ENCODE assay signal across 23 cellular contexts in genomic region chr15:70707901-70708300, GRCh38.
"Had no signal": no experiment of that assay in that cellular context is flagged by ENCODE, and none has a peak within 500 bp of the region (broad histone marks: within the 10 kb centered on the region; RNA-seq: fewer than 3 reads in every experiment).

No MANE protein-coding gene starts in this region.

- DNase-seq: colonic mucosa; cortex of kidney; effector CD8-positive, alpha-beta T cell; effector memory CD8-positive, alpha-beta T cell; foreskin keratinocyte; glutamatergic neuron; head of caudate nucleus; heart right ventricle; hippocampal formation; left cardiac atrium; left lung; left ventricle myocardium superior; lower lobe of right lung; mesenchymal stem cell; mucosa of descending colon; naive B cell had no signal

- H3K27ac ChIP-seq: colonic mucosa, esophagus muscularis mucosa, foreskin keratinocyte, heart right ventricle, left lung, lower lobe of right lung had no signal

- H3K27ac Mint-ChIP-seq: dendritic cell treated with granulocyte-macrophage colony-stimulating factor and Interleukin-4, amounts not matched to agents 40 ng/mL and 50 ng/mL, for 4 days; effector memory CD8-positive, alpha-beta T cell; mesothelial cell of epicardium; naive B cell had no signal

- ATAC-seq: effector memory CD8-positive, alpha-beta T cell; foreskin keratinocyte; heart right ventricle; left cardiac atrium; left lung; left ventricle myocardium superior; lower lobe of right lung; mucosa of descending colon had no signal

- H3K27me3 ChIP-seq: colonic mucosa, esophagus muscularis mucosa, foreskin keratinocyte, heart right ventricle had no signal

- FAIRE-seq: endothelial cell of umbilical vein, frontal cortex, islet of Langerhans, keratinocyte had no signal

- H3K4me3 Mint-ChIP-seq: dendritic cell treated with granulocyte-macrophage colony-stimulating factor and Interleukin-4, amounts not matched to agents 40 ng/mL and 50 ng/mL, for 4 days; effector memory CD8-positive, alpha-beta T cell; mesothelial cell of epicardium; naive B cell had no signal

- H3K36me3 ChIP-seq: colonic mucosa, esophagus muscularis mucosa, heart right ventricle, left lung, lower lobe of right lung had no signal

- H3K4me3 ChIP-seq: colonic mucosa, esophagus muscularis mucosa, heart right ventricle, left lung, lower lobe of right lung, mucosa of descending colon had no signal

- H3K9me3 ChIP-seq: colonic mucosa, esophagus muscularis mucosa, left lung, lower lobe of right lung, mucosa of descending colon had no signal

- H3K9me3 Mint-ChIP-seq: dendritic cell treated with granulocyte-macrophage colony-stimulating factor and Interleukin-4, amounts not matched to agents 40 ng/mL and 50 ng/mL, for 4 days; effector memory CD8-positive, alpha-beta T cell had no signal

- H3K4me1 ChIP-seq: colonic mucosa had no signal
